In the genomic region with DNA sequence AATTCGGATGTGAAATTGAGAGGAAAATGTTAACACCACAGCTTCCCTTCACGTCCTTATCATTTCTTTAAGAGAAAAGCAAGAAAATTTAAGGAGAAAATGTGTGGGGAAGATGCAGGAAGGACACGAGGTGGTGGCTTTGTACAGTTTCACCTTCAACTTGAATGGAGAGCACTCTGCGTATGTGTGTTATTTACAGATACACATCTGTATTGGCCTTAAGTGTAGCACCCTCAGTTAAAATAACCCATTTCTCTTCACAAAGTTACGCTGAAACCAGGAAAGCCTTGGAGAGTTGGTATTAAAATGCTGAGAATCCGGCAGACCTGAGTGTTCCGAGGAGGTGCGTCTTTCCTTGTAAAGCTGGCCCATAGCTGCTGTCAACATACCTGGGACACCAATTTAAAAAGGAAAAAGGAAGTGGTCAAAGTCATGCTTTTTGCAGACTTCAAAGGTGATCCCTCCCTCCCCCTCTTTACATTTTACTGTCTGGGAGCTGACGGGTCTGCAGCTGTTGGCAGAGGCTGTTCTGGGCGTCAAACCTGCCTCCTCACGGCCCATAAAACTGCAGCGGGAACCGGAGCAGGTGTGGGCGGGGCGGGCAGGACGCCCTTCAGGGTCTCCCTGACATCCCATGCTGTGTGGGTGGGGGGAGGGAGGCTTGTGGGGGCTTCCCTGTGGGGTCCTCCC, we compare ENCODE assay signal across 22 cellular contexts.
DNase-seq lines count a peak whose midpoint lies in the region; ATAC-seq and TF ChIP-seq lines count a peak whose summit lies in the region.
"Had no signal": no experiment of that assay in that cellular context is flagged by ENCODE, and none has a peak within 500 bp of the region (broad histone marks: within the 10 kb centered on the region; RNA-seq: fewer than 3 reads in every experiment).

No MANE protein-coding gene starts in this region.

- TF ChIP-seq CTCF in WTC11 (IDR thresholded peaks at IDR 0.05) (no peak), Caco-2 (IDR thresholded peaks at IDR 0.05; ENCODE audit: insufficient read depth in 1 of 2, low read depth in 1 of 2, low read length in 1 of 2, severe bottlenecking in 1 of 2, unreplicated experiment in 1 of 2) (no peak), ovary (IDR thresholded peaks at IDR 0.05) (no peak)

- H3K36me3 ChIP-seq in thymus (ENCODE audit: control insufficient read depth, insufficient read depth) (no peaks in the 10 kb centered on the region), Caco-2 (ENCODE audit: control insufficient read depth, insufficient read depth, low read length) (no peaks in the 10 kb centered on the region), ovary (no peaks in the 10 kb centered on the region)
- H3K36me3 ChIP-seq: ascending aorta had no signal

- H3K9me3 Mint-ChIP-seq in activated naive CD4-positive, alpha-beta T cell treated with anti-CD3 and anti-CD28 coated beads, Interleukin-2, amount 10 ng/mL, durations not matched to agents 7 days and 5 days, result no peaks in the 10 kb centered on the region
- no peaks in the 10 kb centered on the region for H3K9me3 Mint-ChIP-seq in activated naive CD4-positive, alpha-beta T cell treated with anti-CD3 and anti-CD28 coated beads for 36 hours
- no peaks in the 10 kb centered on the region for H3K9me3 Mint-ChIP-seq in WTC11
- no peaks in the 10 kb centered on the region for H3K9me3 Mint-ChIP-seq in Caco-2 (ENCODE audit: unreplicated experiment)
- H3K9me3 Mint-ChIP-seq: activated T-helper 2 cell treated with anti-CD3 and anti-CD28 coated beads, Interferon-gamma antibody, Interleukin-2, Interleukin-4, amounts not matched to agents 10 μg/mL and 5 μg/mL and 100 μg/mL, durations not matched to agents 14 hours and 24 hours and 36 hours; mesothelial cell of epicardium; stimulated activated naive CD8-positive, alpha-beta T cell treated with anti-CD3 and anti-CD28 coated beads, Interleukin-15, Interleukin-2, amounts not matched to agents 100 ng/mL and 50 ng/mL, for 24 hours; type B pancreatic cell had no signal

- H3K27ac Mint-ChIP-seq in activated naive CD4-positive, alpha-beta T cell treated with anti-CD3 and anti-CD28 coated beads, Interleukin-2, amount 10 ng/mL, durations not matched to agents 7 days and 5 days, result peak overlapping the region; percentile 77
- H3K27ac Mint-ChIP-seq in activated naive CD4-positive, alpha-beta T cell treated with anti-CD3 and anti-CD28 coated beads for 36 hours, result no peak overlapping the region
- H3K27ac Mint-ChIP-seq in WTC11, result no peak overlapping the region
- no peak overlapping the region for H3K27ac Mint-ChIP-seq in Caco-2 (ENCODE audit: unreplicated experiment)
- H3K27ac Mint-ChIP-seq: activated T-helper 2 cell treated with anti-CD3 and anti-CD28 coated beads, Interferon-gamma antibody, Interleukin-2, Interleukin-4, amounts not matched to agents 10 μg/mL and 5 μg/mL and 100 μg/mL, durations not matched to agents 14 hours and 24 hours and 36 hours; mesothelial cell of epicardium; stimulated activated naive CD8-positive, alpha-beta T cell treated with anti-CD3 and anti-CD28 coated beads, Interleukin-15, Interleukin-2, amounts not matched to agents 100 ng/mL and 50 ng/mL, for 24 hours; type B pancreatic cell had no signal

- POLR2A ChIA-PET in WTC11 (lab: Charles Lee), result no interaction called here
- POLR2A ChIA-PET in Caco-2 (lab: Charles Lee), result no interaction called here

- peaks cover 13% of the 10 kb centered on the region for H3K4me1 ChIP-seq in thymus (ENCODE audit: control insufficient read depth, insufficient read depth, low read length)
- no peaks in the 10 kb centered on the region for H3K4me1 ChIP-seq in Caco-2
- H3K4me1 ChIP-seq in ovary (ENCODE audit: insufficient read depth), result no peaks in the 10 kb centered on the region
- H3K4me1 ChIP-seq: ascending aorta had no signal

- H3K4me3 ChIP-seq in thymus (ENCODE audit: low read length) (peak overlapping the region; percentile 5), Caco-2 (ENCODE audit: low read depth, low read length) (no peak overlapping the region), ovary (no peak overlapping the region)
- H3K4me3 ChIP-seq: ascending aorta, GM23248 had no signal

- peak; percentile 72 for ATAC-seq in HG02884 (IDR thresholded peaks at IDR 0.05; ENCODE audit: unreplicated experiment)
- ATAC-seq in WTC11, result peak; percentile 73
- ATAC-seq: right cardiac atrium had no signal

- peaks cover 4% of the 10 kb centered on the region for H3K36me3 Mint-ChIP-seq in activated naive CD4-positive, alpha-beta T cell treated with anti-CD3 and anti-CD28 coated beads, Interleukin-2, amount 10 ng/mL, durations not matched to agents 7 days and 5 days
- H3K36me3 Mint-ChIP-seq in activated naive CD4-positive, alpha-beta T cell treated with anti-CD3 and anti-CD28 coated beads for 36 hours (ENCODE audit: low read depth), result no peaks in the 10 kb centered on the region
- H3K36me3 Mint-ChIP-seq in WTC11 (no peaks in the 10 kb centered on the region), Caco-2 (ENCODE audit: insufficient read depth, unreplicated experiment) (no peaks in the 10 kb centered on the region)
- H3K36me3 Mint-ChIP-seq: mesothelial cell of epicardium, type B pancreatic cell had no signal

- WGBS in thymus, result 11% methylated on average over 16 of the region's 16 CpGs
- WGBS in ovary, 3 donors, result 13 to 17% (median 13%) methylated on average over 15 to 16 of the region's 16 CpGs

- H3K4me3 Mint-ChIP-seq in activated naive CD4-positive, alpha-beta T cell treated with anti-CD3 and anti-CD28 coated beads, Interleukin-2, amount 10 ng/mL, durations not matched to agents 7 days and 5 days, result peak overlapping the region; percentile 38
- H3K4me3 Mint-ChIP-seq in activated naive CD4-positive, alpha-beta T cell treated with anti-CD3 and anti-CD28 coated beads for 36 hours, result no peak overlapping the region
- no peak overlapping the region for H3K4me3 Mint-ChIP-seq in WTC11
- no peak overlapping the region for H3K4me3 Mint-ChIP-seq in Caco-2 (ENCODE audit: unreplicated experiment)
- H3K4me3 Mint-ChIP-seq: mesothelial cell of epicardium; stimulated activated naive CD8-positive, alpha-beta T cell treated with anti-CD3 and anti-CD28 coated beads, Interleukin-15, Interleukin-2, amounts not matched to agents 100 ng/mL and 50 ng/mL, for 24 hours; type B pancreatic cell had no signal

- intact Hi-C loops in activated naive CD4-positive, alpha-beta T cell treated with anti-CD3 and anti-CD28 coated beads for 36 hours (cut with micrococcal nuclease), result no loop called here
- intact Hi-C loops in Caco-2 (cut with micrococcal nuclease; ENCODE audit: unreplicated experiment), result no loop called here
- intact Hi-C loops in ovary (cut with DNase I), result no loop called here

- no peak for TF ChIP-seq EP300 in ovary (IDR thresholded peaks at IDR 0.05)

- H3K27me3 Mint-ChIP-seq in activated naive CD4-positive, alpha-beta T cell treated with anti-CD3 and anti-CD28 coated beads, Interleukin-2, amount 10 ng/mL, durations not matched to agents 7 days and 5 days, result peaks cover 42% of the 10 kb centered on the region
- peaks cover 17% of the 10 kb centered on the region for H3K27me3 Mint-ChIP-seq in activated naive CD4-positive, alpha-beta T cell treated with anti-CD3 and anti-CD28 coated beads for 36 hours (ENCODE audit: low read depth)
- peaks cover 32% of the 10 kb centered on the region for H3K27me3 Mint-ChIP-seq in WTC11 (ENCODE audit: low read depth)
- peaks cover 16% of the 10 kb centered on the region for H3K27me3 Mint-ChIP-seq in Caco-2 (ENCODE audit: insufficient read depth, unreplicated experiment)

- peak; percentile 39 for DNase-seq in activated naive CD4-positive, alpha-beta T cell treated with anti-CD3 and anti-CD28 coated beads, Interleukin-2, amount 10 ng/mL, durations not matched to agents 7 days and 5 days
- DNase-seq in activated naive CD4-positive, alpha-beta T cell treated with anti-CD3 and anti-CD28 coated beads for 36 hours, result no peak
- DNase-seq in WTC11 (ENCODE audit: low spot score) (no peak), Caco-2 (no peak), ovary (no peak)
- no peak for DNase-seq in activated CD4-positive, alpha-beta T cell treated with anti-CD3 and anti-CD28 coated beads, Interleukin-2, amount 50 U/mL, for 48 hours
- DNase-seq: foreskin fibroblast; GM23248; hypothalamus; kidney glomerular epithelial cell; NCI-H146; NCI-H345; NK-92 treated with Interleukin-12 subunit alpha and Interleukin-12 subunit beta, amount 100 ng/mL, for 24 hours; right cardiac atrium had no signal

- peaks cover 46% of the 10 kb centered on the region for H3K4me1 Mint-ChIP-seq in activated naive CD4-positive, alpha-beta T cell treated with anti-CD3 and anti-CD28 coated beads, Interleukin-2, amount 10 ng/mL, durations not matched to agents 7 days and 5 days
- peaks cover 17% of the 10 kb centered on the region for H3K4me1 Mint-ChIP-seq in activated naive CD4-positive, alpha-beta T cell treated with anti-CD3 and anti-CD28 coated beads for 36 hours (ENCODE audit: low read depth)
- H3K4me1 Mint-ChIP-seq in WTC11, result peaks cover 13% of the 10 kb centered on the region
- no peaks in the 10 kb centered on the region for H3K4me1 Mint-ChIP-seq in Caco-2 (ENCODE audit: low read depth, unreplicated experiment)
- H3K4me1 Mint-ChIP-seq: mesothelial cell of epicardium had no signal

- H3K27me3 ChIP-seq in thymus (ENCODE audit: control insufficient read depth, insufficient read depth) (no peaks in the 10 kb centered on the region), Caco-2 (replicated peaks; ENCODE audit: control insufficient read depth, insufficient read depth, low read length) (0 out of 2 replicates have a peak, but pooled peaks cover 1% of the 10 kb centered on the region), ovary (no peaks in the 10 kb centered on the region)
- H3K27me3 ChIP-seq: ascending aorta had no signal

- CTCF ChIA-PET in activated naive CD4-positive, alpha-beta T cell treated with anti-CD3 and anti-CD28 coated beads, Interleukin-2, amount 10 ng/mL, durations not matched to agents 7 days and 5 days (lab: Charles Lee), result no interaction called here
- CTCF ChIA-PET in activated naive CD4-positive, alpha-beta T cell treated with anti-CD3 and anti-CD28 coated beads for 36 hours (lab: Charles Lee), result interaction anchor here (1.0 kb wide), 1 partner anchor 24 kb away, joined by 3 read pairs; no protein-coding TSS in a partner anchor
- CTCF ChIA-PET in WTC11 (lab: Charles Lee) (interaction anchor here (0.7 kb wide), 1 partner anchor 247 kb away, joined by 4 read pairs; no protein-coding TSS in a partner anchor), Caco-2 (lab: Charles Lee) (no interaction called here)

- no peak for TF ChIP-seq POLR2A in ovary (IDR thresholded peaks at IDR 0.05)

- no peaks in the 10 kb centered on the region for H3K9me3 ChIP-seq in thymus (ENCODE audit: control insufficient read depth)
- no peaks in the 10 kb centered on the region for H3K9me3 ChIP-seq in Caco-2
- H3K9me3 ChIP-seq in ovary, result no peaks in the 10 kb centered on the region
- H3K9me3 ChIP-seq: ascending aorta had no signal

- no TSS peak for BruUV-seq in Caco-2 (replicated peaks; lab: Mats Ljungman, UMichigan)

- H3K27ac ChIP-seq in thymus (ENCODE audit: low read depth) (no peak overlapping the region), ovary (no peak overlapping the region)
- H3K27ac ChIP-seq: ascending aorta, GM23248, VCaP had no signal

TF ChIP-seq in WTC11, 78 proteins besides CTCF, POLR2A, EP300 and RAD21 (continues in another document):
- TF ChIP-seq TP53 (CRISPR knock-in tag; IDR thresholded peaks at IDR 0.05) (no peak), ZNF317 (CRISPR knock-in tag; IDR thresholded peaks at IDR 0.05; ENCODE audit: borderline replicate concordance, low read depth) (no peak), TEAD1 (CRISPR knock-in tag; IDR thresholded peaks at IDR 0.05) (no peak)

Comparison
In these comparisons a context has a peak if more than half of its experiments do, and no peak if none do; other contexts are left out.
1. CTCF ChIA-PET loops: an anchor here in activated naive CD4-positive, alpha-beta T cell treated with anti-CD3 and anti-CD28 coated beads for 36 hours (1.0 kb wide) and WTC11 (0.7 kb wide); none called in activated naive CD4-positive, alpha-beta T cell treated with anti-CD3 and anti-CD28 coated beads, Interleukin-2, amount 10 ng/mL, durations not matched to agents 7 days and 5 days and Caco-2.